Comparison of ENCODE assay signal across 8 cellular contexts in genomic region chr5:181217111-181217804, GRCh38. TPM values are rescaled to one million over a fixed set of nuclear protein-coding genes. Genes with fewer than 3 reads are reported as not detected.
A peak's percentile ranks its signal among the peaks of the same experiment; 100 is the strongest.
DNase-seq lines count a peak whose midpoint lies in the region; ATAC-seq and TF ChIP-seq lines count a peak whose summit lies in the region.

No MANE protein-coding gene starts in this region.

- H3K4me1 ChIP-seq in neutrophil (ENCODE audit: control insufficient read depth in 1 of 2, insufficient read depth in 1 of 2, low read depth in 1 of 2, low read length in 1 of 2) = peaks cover 38 to 44% of the 10 kb centered on the region in 2 experiments

- peak overlapping the region; percentile 27 for H3K27ac ChIP-seq in neutrophil

- TF ChIP-seq CTCF in fibroblast of mammary gland (conservative IDR thresholded peaks at IDR 0.05; ENCODE audit: control insufficient read depth, insufficient read depth, low read depth, low read length) = no peak
- no peak for TF ChIP-seq CTCF in neutrophil (IDR thresholded peaks at IDR 0.05)

- peak overlapping the region; percentile 78 for H3K4me3 Mint-ChIP-seq in activated CD8-positive, alpha-beta memory T cell treated with anti-CD3 and anti-CD28 coated beads, Interleukin-2, amount 10 ng/mL, durations not matched to agents 7 days and 5 days

- H3K9me3 ChIP-seq in neutrophil = no peaks in the 10 kb centered on the region

- peak overlapping the region; percentile 91 for H3K27ac Mint-ChIP-seq in activated CD8-positive, alpha-beta memory T cell treated with anti-CD3 and anti-CD28 coated beads, Interleukin-2, amount 10 ng/mL, durations not matched to agents 7 days and 5 days

- peaks cover 5% of the 10 kb centered on the region for H3K36me3 Mint-ChIP-seq in activated CD8-positive, alpha-beta memory T cell treated with anti-CD3 and anti-CD28 coated beads, Interleukin-2, amount 10 ng/mL, durations not matched to agents 7 days and 5 days

- CTCF ChIA-PET in activated CD8-positive, alpha-beta memory T cell treated with anti-CD3 and anti-CD28 coated beads, Interleukin-2, amount 10 ng/mL, durations not matched to agents 7 days and 5 days (lab: Charles Lee) = interaction anchor here (1.0 to 1.1 kb wide), 2 partner anchors 10 to 25 kb away, joined by 3 read pairs; no protein-coding TSS in a partner anchor

- H3K4me3 ChIP-seq in fibroblast of mammary gland (ENCODE audit: control insufficient read depth, low read depth, low read length) (peak overlapping the region; percentile 49), neutrophil (ENCODE audit: low read depth in 1 of 2, low read length in 1 of 2) (peak overlapping the region; percentile 43 to 56)

- peaks cover 56% of the 10 kb centered on the region for H3K4me1 Mint-ChIP-seq in activated CD8-positive, alpha-beta memory T cell treated with anti-CD3 and anti-CD28 coated beads, Interleukin-2, amount 10 ng/mL, durations not matched to agents 7 days and 5 days

- peaks cover 8% of the 10 kb centered on the region for H3K27me3 Mint-ChIP-seq in activated CD8-positive, alpha-beta memory T cell treated with anti-CD3 and anti-CD28 coated beads, Interleukin-2, amount 10 ng/mL, durations not matched to agents 7 days and 5 days

- peaks cover 61% of the 10 kb centered on the region for H3K27me3 ChIP-seq in neutrophil

- ATAC-seq in GM18502 (IDR thresholded peaks at IDR 0.05; ENCODE audit: poor library complexity, unreplicated experiment) = peak; percentile 18
- peak; percentile 9 for ATAC-seq in activated CD8-positive, alpha-beta memory T cell treated with anti-CD3 and anti-CD28 coated beads, Interleukin-2, amount 10 ng/mL, durations not matched to agents 7 days and 5 days

- no peaks in the 10 kb centered on the region for H3K9me3 Mint-ChIP-seq in activated CD8-positive, alpha-beta memory T cell treated with anti-CD3 and anti-CD28 coated beads, Interleukin-2, amount 10 ng/mL, durations not matched to agents 7 days and 5 days (ENCODE audit: low read depth)

- peak; percentile 55 for DNase-seq in HK-2 (ENCODE audit: unreplicated experiment)
- DNase-seq in activated CD8-positive, alpha-beta memory T cell treated with anti-CD3 and anti-CD28 coated beads, Interleukin-2, amount 10 ng/mL, durations not matched to agents 7 days and 5 days = peak; percentile 78
- peak; percentile 56 for DNase-seq in fibroblast of mammary gland (ENCODE audit: low read depth)
- no peak for DNase-seq in DMS114 treated with DMSO at 0.1 percent for 48 hours (lab: John Stamatoyannopoulos, UW; ENCODE audit: unreplicated experiment)
- DNase-seq in DMS79 (lab: John Stamatoyannopoulos, UW) = no peak
- DNase-seq in NCI-H524 treated with DMSO at 0.1 percent for 48 hours (lab: John Stamatoyannopoulos, UW) = no peak

- no peaks in the 10 kb centered on the region for H3K36me3 ChIP-seq in neutrophil

RNA-seq across cellular contexts. Expression of gene TRIM41, which starts 5.8 kb away (rescaled TPM):
- total RNA-seq in activated CD8-positive, alpha-beta memory T cell treated with anti-CD3 and anti-CD28 coated beads, Interleukin-2, amount 10 ng/mL, durations not matched to agents 7 days and 5 days = 10 to 100 TPM; 40.7 to 44.9 TPM

RNA-seq across cellular contexts. Expression of gene TRIM7, which starts 12.3 kb away (rescaled TPM):
- 1 to 10 TPM; 1.6 to 1.7 TPM for total RNA-seq in activated CD8-positive, alpha-beta memory T cell treated with anti-CD3 and anti-CD28 coated beads, Interleukin-2, amount 10 ng/mL, durations not matched to agents 7 days and 5 days

RNA-seq across cellular contexts. Expression of gene RACK1, which starts 26.4 kb away (rescaled TPM):
- total RNA-seq in activated CD8-positive, alpha-beta memory T cell treated with anti-CD3 and anti-CD28 coated beads, Interleukin-2, amount 10 ng/mL, durations not matched to agents 7 days and 5 days = 1,000 to 10,000 TPM; 1,565 to 1,861 TPM

RNA-seq across cellular contexts. Expression of gene TRIM52, which starts 43.7 kb away (rescaled TPM):
- total RNA-seq in activated CD8-positive, alpha-beta memory T cell treated with anti-CD3 and anti-CD28 coated beads, Interleukin-2, amount 10 ng/mL, durations not matched to agents 7 days and 5 days = 10 to 100 TPM; 20.0 to 26.2 TPM

Comparison
In these comparisons a context has a peak if more than half of its experiments do, and no peak if none do; other contexts are left out.
1. DNase-seq: peak in HK-2 (single experiment), activated CD8-positive, alpha-beta memory T cell treated with anti-CD3 and anti-CD28 coated beads, Interleukin-2, amount 10 ng/mL, durations not matched to agents 7 days and 5 days (single experiment) and fibroblast of mammary gland (single experiment); none in DMS114 treated with DMSO at 0.1 percent for 48 hours (single experiment), DMS79 (single experiment) and NCI-H524 treated with DMSO at 0.1 percent for 48 hours (single experiment).